Comparison of ENCODE assay signal across 21 cellular contexts in the genomic region with DNA sequence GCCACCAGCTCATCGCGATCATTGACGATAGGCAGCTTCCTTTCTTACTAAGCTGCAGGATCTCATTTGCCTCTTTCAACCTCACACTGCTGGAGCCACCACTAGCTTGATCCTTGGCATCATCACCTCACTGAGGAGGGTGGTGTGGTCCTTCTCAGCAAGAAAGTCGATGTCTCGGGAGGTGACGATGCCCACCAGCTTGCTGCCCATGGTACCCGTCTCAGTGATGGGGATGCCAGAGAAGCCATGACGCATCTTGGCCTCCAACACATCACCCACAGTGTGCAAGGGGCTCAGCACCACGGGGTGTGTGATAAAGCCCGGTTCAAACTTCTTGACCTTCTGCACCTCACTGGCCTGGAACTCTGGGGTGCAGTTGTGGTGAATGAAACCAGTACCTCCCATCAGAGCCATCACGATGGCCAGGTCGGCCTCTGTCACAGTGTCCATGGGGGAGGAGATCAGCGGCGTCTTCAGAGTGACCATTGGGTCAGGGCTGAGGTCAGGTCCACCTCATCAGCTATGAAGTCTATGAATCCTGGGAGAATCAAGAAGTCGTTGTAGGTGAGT. TPM values are rescaled to one million over a fixed set of nuclear protein-coding genes. Genes with fewer than 3 reads are reported as not detected.
DNase-seq lines count a peak whose midpoint lies in the region; ATAC-seq, FAIRE-seq and TF ChIP-seq lines count a peak whose summit lies in the region.
"Had no signal": no experiment of that assay in that cellular context is flagged by ENCODE, and none has a peak within 500 bp of the region (broad histone marks: within the 10 kb centered on the region; RNA-seq: fewer than 3 reads in every experiment).

No MANE protein-coding gene starts in this region.

- H3K27ac Mint-ChIP-seq in activated CD4-positive, alpha-beta memory T cell treated with anti-CD3 and anti-CD28 coated beads for 36 hours = peak overlapping the region; percentile 61
- H3K27ac Mint-ChIP-seq in activated CD4-positive, alpha-beta memory T cell treated with anti-CD3 and anti-CD28 coated beads, Interleukin-2, amount 10 ng/mL, durations not matched to agents 7 days and 5 days = no peak overlapping the region
- peak overlapping the region; percentile 90 for H3K27ac Mint-ChIP-seq in endodermal cell
- H3K27ac Mint-ChIP-seq in osteocyte (ENCODE audit: unreplicated experiment) = peak overlapping the region; percentile 44

- H3K27me3 ChIP-seq in endodermal cell (ENCODE audit: control insufficient read depth, insufficient read depth, low read length, poor library complexity, severe bottlenecking) = no peaks in the 10 kb centered on the region
- H3K27me3 ChIP-seq: SJCRH30, tibial artery had no signal

- H3K9me3 ChIP-seq in endodermal cell (ENCODE audit: control insufficient read depth, low read length) = no peaks in the 10 kb centered on the region
- H3K9me3 ChIP-seq: SJCRH30, tibial artery had no signal

- no peaks in the 10 kb centered on the region for H3K4me1 ChIP-seq in endodermal cell (ENCODE audit: control insufficient read depth, insufficient read depth, low read length)
- H3K4me1 ChIP-seq: SJCRH30 had no signal

- no peak overlapping the region for H3K4me3 ChIP-seq in endodermal cell (ENCODE audit: low read length)
- H3K4me3 ChIP-seq: SJCRH30, tibial artery had no signal

- DNase-seq in activated CD4-positive, alpha-beta memory T cell treated with anti-CD3 and anti-CD28 coated beads for 36 hours = no peak
- DNase-seq in activated CD4-positive, alpha-beta memory T cell treated with anti-CD3 and anti-CD28 coated beads, Interleukin-2, amount 10 ng/mL, durations not matched to agents 7 days and 5 days = no peak
- DNase-seq in GM12892 (ENCODE audit: insufficient read length) (no peak), endodermal cell (no peak), osteocyte (ENCODE audit: extremely low spot score, unreplicated experiment) (no peak), NCI-H146 (lab: John Stamatoyannopoulos, UW) (no peak), HPDE6-E6E7 (ENCODE audit: extremely low spot score) (no peak)
- DNase-seq: activated CD4-positive, alpha-beta T cell treated with anti-CD3 and anti-CD28 coated beads for 4 hours; aorta; GOT3; left colon; NCI-H2081 treated with DMSO at 0.1 percent for 48 hours; OCI-M1; SJCRH30; stimulated activated CD4-positive, alpha-beta T cell treated with anti-CD3 and anti-CD28 coated beads, Interleukin-4, amount 100 ng/mL, for 4 hours; T-helper 9 cell; tibial artery had no signal

- no peaks in the 10 kb centered on the region for H3K27me3 Mint-ChIP-seq in activated CD4-positive, alpha-beta memory T cell treated with anti-CD3 and anti-CD28 coated beads for 36 hours
- H3K27me3 Mint-ChIP-seq in activated CD4-positive, alpha-beta memory T cell treated with anti-CD3 and anti-CD28 coated beads, Interleukin-2, amount 10 ng/mL, durations not matched to agents 7 days and 5 days = no peaks in the 10 kb centered on the region
- no peaks in the 10 kb centered on the region for H3K27me3 Mint-ChIP-seq in endodermal cell (ENCODE audit: insufficient read depth)
- no peaks in the 10 kb centered on the region for H3K27me3 Mint-ChIP-seq in osteocyte (ENCODE audit: unreplicated experiment)
- H3K27me3 Mint-ChIP-seq: IgD-negative memory B cell had no signal

- H3K36me3 ChIP-seq in endodermal cell (ENCODE audit: control insufficient read depth, insufficient read depth, low read length) = peaks cover 84% of the 10 kb centered on the region
- H3K36me3 ChIP-seq: SJCRH30 had no signal

- H3K4me1 Mint-ChIP-seq in activated CD4-positive, alpha-beta memory T cell treated with anti-CD3 and anti-CD28 coated beads for 36 hours (ENCODE audit: low read depth) = peaks cover 60% of the 10 kb centered on the region
- H3K4me1 Mint-ChIP-seq in activated CD4-positive, alpha-beta memory T cell treated with anti-CD3 and anti-CD28 coated beads, Interleukin-2, amount 10 ng/mL, durations not matched to agents 7 days and 5 days = peaks cover 49% of the 10 kb centered on the region
- H3K4me1 Mint-ChIP-seq in endodermal cell = peaks cover 15% of the 10 kb centered on the region
- H3K4me1 Mint-ChIP-seq in osteocyte (ENCODE audit: unreplicated experiment) = peaks cover 26% of the 10 kb centered on the region

- H3K36me3 Mint-ChIP-seq in activated CD4-positive, alpha-beta memory T cell treated with anti-CD3 and anti-CD28 coated beads for 36 hours = peaks cover 72% of the 10 kb centered on the region
- peaks cover 82% of the 10 kb centered on the region for H3K36me3 Mint-ChIP-seq in activated CD4-positive, alpha-beta memory T cell treated with anti-CD3 and anti-CD28 coated beads, Interleukin-2, amount 10 ng/mL, durations not matched to agents 7 days and 5 days (ENCODE audit: low read depth)
- peaks cover 81% of the 10 kb centered on the region for H3K36me3 Mint-ChIP-seq in endodermal cell (ENCODE audit: low read depth)
- peaks cover 17% of the 10 kb centered on the region for H3K36me3 Mint-ChIP-seq in osteocyte (ENCODE audit: unreplicated experiment)

- no peak for FAIRE-seq in GM12892 (lab: Jason Lieb, UNC)
- FAIRE-seq: A204.1 had no signal

- no peak overlapping the region for H3K9ac ChIP-seq in endodermal cell (ENCODE audit: extremely low read depth, low read length, poor library complexity, severe bottlenecking)

- CTCF ChIA-PET in activated CD4-positive, alpha-beta memory T cell treated with anti-CD3 and anti-CD28 coated beads for 36 hours (lab: Charles Lee) = no interaction called here
- CTCF ChIA-PET in activated CD4-positive, alpha-beta memory T cell treated with anti-CD3 and anti-CD28 coated beads, Interleukin-2, amount 10 ng/mL, durations not matched to agents 7 days and 5 days (lab: Charles Lee) = no interaction called here

- H3K4me3 Mint-ChIP-seq in activated CD4-positive, alpha-beta memory T cell treated with anti-CD3 and anti-CD28 coated beads for 36 hours = peak overlapping the region; percentile 17
- no peak overlapping the region for H3K4me3 Mint-ChIP-seq in activated CD4-positive, alpha-beta memory T cell treated with anti-CD3 and anti-CD28 coated beads, Interleukin-2, amount 10 ng/mL, durations not matched to agents 7 days and 5 days
- H3K4me3 Mint-ChIP-seq in endodermal cell (no peak overlapping the region), osteocyte (ENCODE audit: unreplicated experiment) (no peak overlapping the region)

- 95 to 96% methylated on average over 11 to 15 of the region's 15 CpGs for WGBS in endodermal cell (ENCODE audit: insufficient coverage in 1 of 2, insufficient read length in 1 of 2), 2 experiments

- POLR2A ChIA-PET in activated CD4-positive, alpha-beta memory T cell treated with anti-CD3 and anti-CD28 coated beads for 36 hours (lab: Charles Lee) = no interaction called here
- POLR2A ChIA-PET in activated CD4-positive, alpha-beta memory T cell treated with anti-CD3 and anti-CD28 coated beads, Interleukin-2, amount 10 ng/mL, durations not matched to agents 7 days and 5 days (lab: Charles Lee) = interaction anchor here (1.1 kb wide), 1 partner anchor 94 kb away, joined by 3 read pairs; no protein-coding TSS in a partner anchor

- TF ChIP-seq CTCF in endodermal cell (conservative IDR thresholded peaks at IDR 0.05) (no peak), osteocyte (IDR thresholded peaks at IDR 0.05) (no peak)

- peak; percentile 11; the same call in 1 of the 2 replicates for TF ChIP-seq POLR2A in GM12892 (IDR thresholded peaks at IDR 0.05; ENCODE audit: low read depth, low read length)

- H3K27ac ChIP-seq in endodermal cell (ENCODE audit: low read depth, low read length) = no peak overlapping the region
- H3K27ac ChIP-seq: C4-2B, SJCRH30, tibial artery had no signal

- ATAC-seq in GM19328 (IDR thresholded peaks at IDR 0.05; ENCODE audit: unreplicated experiment) = no peak

- intact Hi-C loops in activated CD4-positive, alpha-beta memory T cell treated with anti-CD3 and anti-CD28 coated beads for 36 hours (cut with micrococcal nuclease) = no loop called here

- H3K9me3 Mint-ChIP-seq in activated CD4-positive, alpha-beta memory T cell treated with anti-CD3 and anti-CD28 coated beads for 36 hours = no peaks in the 10 kb centered on the region
- H3K9me3 Mint-ChIP-seq in activated CD4-positive, alpha-beta memory T cell treated with anti-CD3 and anti-CD28 coated beads, Interleukin-2, amount 10 ng/mL, durations not matched to agents 7 days and 5 days = no peaks in the 10 kb centered on the region
- H3K9me3 Mint-ChIP-seq in endodermal cell (no peaks in the 10 kb centered on the region), osteocyte (ENCODE audit: unreplicated experiment) (no peaks in the 10 kb centered on the region)
- H3K9me3 Mint-ChIP-seq: IgD-negative memory B cell had no signal

RNA-seq across cellular contexts. Expression of a gene that starts 22.5 kb away (rescaled TPM):
- total RNA-seq in activated CD4-positive, alpha-beta memory T cell treated with anti-CD3 and anti-CD28 coated beads for 36 hours = 100 to 1,000 TPM; 325 to 343 TPM
- 100 to 1,000 TPM; 192 to 196 TPM for total RNA-seq in activated CD4-positive, alpha-beta memory T cell treated with anti-CD3 and anti-CD28 coated beads, Interleukin-2, amount 10 ng/mL, durations not matched to agents 7 days and 5 days
- 246 TPM for polyA plus RNA-seq in GM12892 (2012; ENCODE audit: missing spikeins)
- 100 to 1,000 TPM; 168 to 197 TPM for total RNA-seq in endodermal cell
- polyA plus RNA-seq in endodermal cell (2013, experiment 1 of 2) = 29.0 TPM
- polyA plus RNA-seq in endodermal cell (2013, experiment 2 of 2) = 34.7 TPM
- 45.8 and 48.1 TPM in 2 replicates for total RNA-seq in osteocyte

RNA-seq across cellular contexts. Expression of a gene that starts 44.5 kb away (rescaled TPM):
- total RNA-seq in activated CD4-positive, alpha-beta memory T cell treated with anti-CD3 and anti-CD28 coated beads for 36 hours = 10 to 100 TPM; 15.9 to 16.7 TPM
- 10 to 100 TPM; 47.8 to 51.3 TPM for total RNA-seq in activated CD4-positive, alpha-beta memory T cell treated with anti-CD3 and anti-CD28 coated beads, Interleukin-2, amount 10 ng/mL, durations not matched to agents 7 days and 5 days
- polyA plus RNA-seq in GM12892 (2012; ENCODE audit: missing spikeins) = 7.7 TPM
- total RNA-seq in endodermal cell (10 to 100 TPM in 1 of 2 donors, 1 to 10 TPM in 1; 6.0 to 24.5 TPM), osteocyte (0.35 TPM in 1 of 2 replicates, not detected in the other)
- polyA plus RNA-seq in endodermal cell (2013, experiment 1 of 2) = 0.93 TPM
- 0.99 TPM for polyA plus RNA-seq in endodermal cell (2013, experiment 2 of 2)
